17 cellular contexts compared by ENCODE assay signal in genomic region chr3:36924748-36925521, GRCh38. TPM values are rescaled to one million over a fixed set of nuclear protein-coding genes. Genes with fewer than 3 reads are reported as not detected.
DNase-seq lines count a peak whose midpoint lies in the region; FAIRE-seq and TF ChIP-seq lines count a peak whose summit lies in the region.
"Had no signal": no experiment of that assay in that cellular context is flagged by ENCODE, and none has a peak within 500 bp of the region (broad histone marks: within the 10 kb centered on the region; RNA-seq: fewer than 3 reads in every experiment).

No MANE protein-coding gene starts in this region.

- H3K18ac ChIP-seq in H9 (ENCODE audit: insufficient read length, low read depth, low read length): no peak overlapping the region
- no peak overlapping the region for H3K18ac ChIP-seq in H1 (ENCODE audit: extremely low read depth, low read length)

- no peak overlapping the region for H3T11ph ChIP-seq in H9 (ENCODE audit: low read length)

- H2AFZ ChIP-seq in H9 (ENCODE audit: low read length) (no peak overlapping the region), H1 (ENCODE audit: low read length) (peak overlapping the region; percentile 68; the same call in 1 of the 2 replicates)

- H3K36me3 ChIP-seq in NT2/D1 (ENCODE audit: insufficient read depth, insufficient read length, low read length) (no peaks in the 10 kb centered on the region), H1 (ENCODE audit: control insufficient read depth in 2 of 4, insufficient read depth in 4 of 4, low read length in 3 of 4) (no peaks in the 10 kb centered on the region), adrenal gland (replicated peaks in 1 of 2) (no peaks in the 10 kb centered on the region)

- no peak overlapping the region for H4K91ac ChIP-seq in H9 (ENCODE audit: insufficient read length, low read depth, low read length)
- H4K91ac ChIP-seq in H1 (replicated peaks; ENCODE audit: insufficient read length, low read length): no peak overlapping the region

- no peaks in the 10 kb centered on the region; the same call in 1 of the 2 replicates for H3K79me2 ChIP-seq in H9 (ENCODE audit: insufficient read depth, low read length)
- H3K79me2 ChIP-seq in H1 (ENCODE audit: control insufficient read depth in 1 of 2, insufficient read depth in 2 of 2, low read length in 2 of 2): no peaks in the 10 kb centered on the region

- CTCF ChIA-PET in H1 (lab: Charles Lee; ENCODE audit: partially characterized antibody): interaction anchor here (0.7 to 7.7 kb wide), 5 partner anchors 12 to 111 kb away, joined by 3 to 62 read pairs (median 8); no protein-coding TSS in a partner anchor

- H3K27me3 Mint-ChIP-seq in H9 (ENCODE audit: low read depth) (no peaks in the 10 kb centered on the region), progenitor cell of endocrine pancreas (no peaks in the 10 kb centered on the region)
- H3K27me3 Mint-ChIP-seq: activated CD4-positive, alpha-beta T cell treated with anti-CD3 and anti-CD28 coated beads, Interleukin-2, amount 10 ng/mL, durations not matched to agents 7 days and 5 days; naive thymus-derived CD8-positive, alpha-beta T cell had no signal

- POLR2A ChIA-PET in H1 (lab: Charles Lee; ENCODE audit: partially characterized antibody): interaction anchor here (0.7 to 1.7 kb wide), 4 partner anchors 9 to 114 kb away, joined by 3 to 4 read pairs (median 4); partner anchors contain the start of gene TRANK1

- H2BK120ac ChIP-seq in H9 (ENCODE audit: low read depth, low read length, poor library complexity, severe bottlenecking) (no peak overlapping the region), H1 (replicated peaks; ENCODE audit: low read depth, low read length) (no peak overlapping the region)

- no peak overlapping the region for H2BK5ac ChIP-seq in H9 (ENCODE audit: insufficient read length, low read length)
- H2BK5ac ChIP-seq in H1 (ENCODE audit: low read depth, low read length): no peak overlapping the region

- H3K4me3 ChIP-seq in NT2/D1 (ENCODE audit: insufficient read length, low read depth) (no peak overlapping the region), H1 (ENCODE audit: extremely low read depth in 1 of 4, insufficient read depth in 2 of 4, low read depth in 3 of 4, low read length in 4 of 4) (peak overlapping the region in 1 of 4 experiments; percentile 13; a peak in 1 of 8 replicates), adrenal gland (no peak overlapping the region)

- H3K4me3 Mint-ChIP-seq in H9: peak overlapping the region in 1 of 2 experiments; percentile 63; a peak in 2 of 5 replicates
- H3K4me3 Mint-ChIP-seq in progenitor cell of endocrine pancreas (ENCODE audit: low read depth): peak overlapping the region; percentile 59
- H3K4me3 Mint-ChIP-seq: activated CD4-positive, alpha-beta T cell treated with anti-CD3 and anti-CD28 coated beads, Interleukin-2, amount 10 ng/mL, durations not matched to agents 7 days and 5 days; activated T-cell treated with anti-CD3 and anti-CD28 coated beads, Interleukin-2, amount 50 U/mL, for 4 hours had no signal

- intact Hi-C loops in adrenal gland (cut with DNase I): no loop called here

- H3K9me3 ChIP-seq in H9 (ENCODE audit: control insufficient read depth, low read depth, low read length): no peaks in the 10 kb centered on the region
- H3K9me3 ChIP-seq in NT2/D1 (ENCODE audit: insufficient read depth, low read length): peaks cover 15% of the 10 kb centered on the region
- H3K9me3 ChIP-seq in H1 (ENCODE audit: insufficient read depth in 2 of 2, low read depth in 1 of 2, low read length in 1 of 2): no peaks in the 10 kb centered on the region
- no peaks in the 10 kb centered on the region for H3K9me3 ChIP-seq in adrenal gland (replicated peaks in 1 of 3)

- H3K36me3 Mint-ChIP-seq in H9 (ENCODE audit: insufficient read depth in 1 of 3, low read depth in 3 of 3) (peaks cover 6 to 16% (median 6%) of the 10 kb centered on the region in 3 experiments; a peak in 5 of 7 replicates), progenitor cell of endocrine pancreas (ENCODE audit: insufficient read depth) (peaks cover 7% of the 10 kb centered on the region)

- H4K8ac ChIP-seq in H9 (replicated peaks; ENCODE audit: insufficient read length, low read depth, low read length): no peak overlapping the region
- H4K8ac ChIP-seq in H1 (ENCODE audit: extremely low read depth, insufficient read depth, low read length): no peak overlapping the region

- H2BK20ac ChIP-seq in H9 (ENCODE audit: low read depth, low read length, poor library complexity, severe bottlenecking) (no peak overlapping the region), H1 (ENCODE audit: low read length) (no peak overlapping the region)

- no peak overlapping the region for H3K23ac ChIP-seq in H9 (ENCODE audit: insufficient read length, low read depth, low read length)
- no peak overlapping the region for H3K23ac ChIP-seq in H1 (ENCODE audit: insufficient read length)

- no peak for FAIRE-seq in H1 (lab: Jason Lieb, UNC)

- H3K79me1 ChIP-seq in H9 (ENCODE audit: insufficient read depth, low read depth, low read length, poor library complexity, severe bottlenecking) (no peaks in the 10 kb centered on the region), H1 (ENCODE audit: low read depth, low read length) (no peaks in the 10 kb centered on the region)

- TF ChIP-seq EP300 in H1 (IDR thresholded peaks at IDR 0.05; ENCODE audit: borderline replicate concordance in 1 of 2, low read depth in 2 of 2, low read length in 2 of 2): no peak

- H4K20me1 ChIP-seq in H9 (ENCODE audit: control insufficient read depth, insufficient read depth, insufficient read length) (no peaks in the 10 kb centered on the region), H1 (replicated peaks in 1 of 2; ENCODE audit: control insufficient read depth in 1 of 2, insufficient read depth in 2 of 2, low read length in 2 of 2) (no peaks in the 10 kb centered on the region)

- DNase-seq in H9: no peak
- DNase-seq in NT2/D1 (ENCODE audit: low read depth, low spot score): no peak
- no peak for DNase-seq in H1 (ENCODE audit: low read depth in 1 of 2, low spot score in 2 of 2)
- no peak for DNase-seq in progenitor cell of endocrine pancreas (ENCODE audit: low spot score, unreplicated experiment)
- DNase-seq in RPMI8226: no peak
- no peak for DNase-seq in hepatic stellate cell (ENCODE audit: low spot score)
- no peak for DNase-seq in NK-92 treated with Interleukin-12 subunit alpha and Interleukin-12 subunit beta, amount 100 ng/mL, for 24 hours (lab: John Stamatoyannopoulos, UW)
- no peak for DNase-seq in adrenal gland
- DNase-seq: activated CD4-positive, alpha-beta T cell treated with anti-CD3 and anti-CD28 coated beads, Interleukin-2, amount 10 ng/mL, durations not matched to agents 7 days and 5 days; activated T-cell treated with anti-CD3 and anti-CD28 coated beads, Interleukin-2, amount 50 U/mL, for 4 hours; central memory CD4-positive, alpha-beta T cell; effector memory CD4-positive, alpha-beta T cell; left ventricle myocardium superior; naive thymus-derived CD8-positive, alpha-beta T cell; NCI-H2081; NCI-H526; retina had no signal

- no CpG with 5 or more reads among the region's 2 CpGs for WGBS in H9 (ENCODE audit: extremely low coverage, insufficient read length, low lambda C conversion rate)
- WGBS in H1 (ENCODE audit: extremely low coverage in 1 of 2, insufficient coverage in 1 of 2, insufficient read length in 1 of 2, insufficient replicate concordance in 2 of 2, low coverage in 1 of 2, low lambda C conversion rate in 2 of 2, missing lambda C conversion rate in 1 of 2), 2 experiments: 70% methylated on average over 2 of the region's 2 CpGs; no CpG with 5 or more reads in 1 of the 2 experiments
- WGBS in adrenal gland, 4 donors: 49 to 65% (median 56%) methylated on average over 1 to 2 of the region's 2 CpGs

- H2BK15ac ChIP-seq in H9 (ENCODE audit: low read depth, low read length) (no peak overlapping the region), H1 (ENCODE audit: low read length) (no peak overlapping the region)

- H3K4me1 Mint-ChIP-seq in H9: peaks cover 14 to 25% of the 10 kb centered on the region in 2 experiments
- peaks cover 33% of the 10 kb centered on the region for H3K4me1 Mint-ChIP-seq in progenitor cell of endocrine pancreas (ENCODE audit: low read depth)

- H3K27ac ChIP-seq in H9 (ENCODE audit: insufficient read length, low read depth, low read length) (no peak overlapping the region), H1 (ENCODE audit: low read depth, low read length) (no peak overlapping the region), adrenal gland (no peak overlapping the region)

- H3K14ac ChIP-seq in H9 (ENCODE audit: insufficient read depth, low read length) (peak overlapping the region; percentile 72; the same call in 1 of the 2 replicates), H1 (ENCODE audit: insufficient read length) (no peak overlapping the region)

- H4K5ac ChIP-seq in H9 (ENCODE audit: insufficient read length, low read depth, low read length): no peak overlapping the region
- H4K5ac ChIP-seq in H1 (ENCODE audit: insufficient read length, low read depth, low read length): no peak overlapping the region

- H3K27ac Mint-ChIP-seq in H9: peak overlapping the region in 2 of 3 experiments; percentile 56 to 84; a peak in 3 of 7 replicates
- H3K27ac Mint-ChIP-seq in progenitor cell of endocrine pancreas: peak overlapping the region; percentile 9
- H3K27ac Mint-ChIP-seq: activated CD4-positive, alpha-beta T cell treated with anti-CD3 and anti-CD28 coated beads, Interleukin-2, amount 10 ng/mL, durations not matched to agents 7 days and 5 days had no signal

- no peak overlapping the region for H2AK5ac ChIP-seq in H9 (ENCODE audit: insufficient read length, low read length)
- H2AK5ac ChIP-seq in H1 (ENCODE audit: low read depth, low read length): no peak overlapping the region

- H3K23me2 ChIP-seq in H9 (ENCODE audit: insufficient read length, low read depth, low read length, poor library complexity, severe bottlenecking) (no peaks in the 10 kb centered on the region), H1 (ENCODE audit: low read depth, low read length) (no peaks in the 10 kb centered on the region)

- H3K4me1 ChIP-seq in H9 (ENCODE audit: insufficient read depth, low read length) (no peaks in the 10 kb centered on the region), NT2/D1 (ENCODE audit: insufficient read depth, insufficient read length) (no peaks in the 10 kb centered on the region), H1 (replicated peaks in 1 of 4; ENCODE audit: control insufficient read depth in 3 of 4, insufficient read depth in 4 of 4, low read length in 3 of 4) (peaks cover 0 to 4% (median 0%) of the 10 kb centered on the region in 4 experiments; a peak in 1 of 7 replicates), adrenal gland (replicated peaks in 1 of 2) (peaks cover 0 to 9% of the 10 kb centered on the region in 2 donors)

- TF ChIP-seq POLR2A in H1 (IDR thresholded peaks at IDR 0.05; ENCODE audit: control extremely low read depth in 1 of 2, low read depth in 2 of 2, low read length in 2 of 2): no peak
- no peak for TF ChIP-seq POLR2A in adrenal gland (IDR thresholded peaks at IDR 0.05)

- no peak for TF ChIP-seq CTCF in H9 (conservative IDR thresholded peaks at IDR 0.05)
- TF ChIP-seq CTCF in H1 (IDR thresholded peaks at IDR 0.05; ENCODE audit: control extremely low read depth in 1 of 3, insufficient read depth in 1 of 3, low read depth in 1 of 3, low read length in 3 of 3): no peak
- no peak for TF ChIP-seq CTCF in progenitor cell of endocrine pancreas (IDR thresholded peaks at IDR 0.05; ENCODE audit: unreplicated experiment)
- no peak for TF ChIP-seq CTCF in adrenal gland (IDR thresholded peaks at IDR 0.05)

- H3K27me3 ChIP-seq in H9 (ENCODE audit: insufficient read depth, low read length) (no peaks in the 10 kb centered on the region), NT2/D1 (ENCODE audit: insufficient read depth, insufficient read length) (no peaks in the 10 kb centered on the region), H1 (replicated peaks in 1 of 4; ENCODE audit: control insufficient read depth in 3 of 4, extremely low read depth in 1 of 4, insufficient read depth in 3 of 4, low read length in 3 of 4) (no peaks in the 10 kb centered on the region), adrenal gland (no peaks in the 10 kb centered on the region)

- H3K9ac ChIP-seq in H9 (ENCODE audit: extremely low read depth, insufficient read length, low read length): no peak overlapping the region
- peak overlapping the region; percentile 50 for H3K9ac ChIP-seq in NT2/D1 (ENCODE audit: insufficient read length, low read depth)
- H3K9ac ChIP-seq in H1 (replicated peaks in 1 of 4; ENCODE audit: extremely low read depth in 1 of 4, low read depth in 3 of 4, low read length in 3 of 4): no peak overlapping the region

- no peak overlapping the region for H3K4me2 ChIP-seq in H9 (ENCODE audit: insufficient read depth, insufficient read length, low read length)
- peak overlapping the region; percentile 5 to 54; a peak in 1 of 4 replicates for H3K4me2 ChIP-seq in H1 (ENCODE audit: insufficient read depth in 1 of 2, low read depth in 2 of 2, low read length in 2 of 2)

- no peak overlapping the region for H3K4ac ChIP-seq in H9 (ENCODE audit: low read depth, low read length)
- no peak overlapping the region for H3K4ac ChIP-seq in H1 (replicated peaks; ENCODE audit: insufficient read length, low read depth, low read length)

- no peak for TF ChIP-seq RAD21 in H1 (IDR thresholded peaks at IDR 0.05 in 1 of 2, conservative IDR thresholded peaks at IDR 0.05 in 1 of 2; ENCODE audit: low read depth in 2 of 2, low read length in 2 of 2)

- H2BK12ac ChIP-seq in H9 (ENCODE audit: insufficient read length, low read depth, low read length): no peak overlapping the region
- H2BK12ac ChIP-seq in H1 (ENCODE audit: low read depth, low read length): no peak overlapping the region

- H3K9me3 Mint-ChIP-seq in H9 (peaks cover 8 to 14% of the 10 kb centered on the region in 2 experiments; a peak in 4 of 5 replicates), progenitor cell of endocrine pancreas (ENCODE audit: low read depth) (peaks cover 7% of the 10 kb centered on the region)

- H3K56ac ChIP-seq in H9 (ENCODE audit: insufficient read length, low read depth, low read length) (no peak overlapping the region), H1 (replicated peaks; ENCODE audit: insufficient read length, low read depth, low read length) (no peak overlapping the region)

RNA-seq across cellular contexts. Expression of gene TRANK1, which starts 19.9 kb away (rescaled TPM):
- 4.7 and 5.9 TPM in 2 replicates for total RNA-seq in H9 (2021)
- total RNA-seq in H1 (2021; fragmentation: NEBNext Ultra II Directional; extraction: Animal tissue kit (Norgen Biotek cat#: 25700)): 8.8 TPM in 2 replicates
- polyA plus RNA-seq in H1 (2011; rRNA removed): 2.9 and 3.9 TPM in 2 replicates
- polyA plus RNA-seq in H1 (2011; cell fraction: cytosol; rRNA removed): 4.0 TPM
- polyA plus RNA-seq in H1 (2011; cell fraction: nucleus; rRNA removed): 6.2 TPM
- 3.0 to 5.2 TPM (median 4.6 TPM) in 4 replicates for polyA plus RNA-seq in H1 (2012, experiment 1 of 2)
- polyA plus RNA-seq in H1 (2012, experiment 2 of 2): 0.25 TPM
- polyA plus RNA-seq in H1 (2013, experiment 1 of 2): 0.99 TPM
- 0.81 TPM for polyA plus RNA-seq in H1 (2013, experiment 2 of 2)
- polyA minus RNA-seq in H1 (2011; rRNA and poly(A)+ RNA removed): 10.2 and 11.5 TPM in 2 replicates
- 5.1 TPM for polyA minus RNA-seq in H1 (2011; cell fraction: cytosol; rRNA and poly(A)+ RNA removed)
- 8.1 TPM for polyA minus RNA-seq in H1 (2011; cell fraction: nucleus; rRNA and poly(A)+ RNA removed)
- 16.4 and 17.1 TPM in 2 replicates for total RNA-seq in progenitor cell of endocrine pancreas
- 10 to 100 TPM in 7 of 8 donors, 1 to 10 TPM in 1; 6.0 to 28.0 (median 19.7) TPM for total RNA-seq in adrenal gland
- polyA plus RNA-seq in adrenal gland: 1 to 10 TPM; 5.3 to 8.6 (median 6.6) TPM
